ENCODE assay signal across 9 cellular contexts in genomic region chr20:14336667-14337066, GRCh38. TPM values are rescaled to one million over a fixed set of nuclear protein-coding genes. Genes with fewer than 3 reads are reported as not detected.
DNase-seq lines count a peak whose midpoint lies in the region; ATAC-seq and TF ChIP-seq lines count a peak whose summit lies in the region.
"Had no signal": no experiment of that assay in that cellular context is flagged by ENCODE, and none has a peak within 500 bp of the region (broad histone marks: within the 10 kb centered on the region; RNA-seq: fewer than 3 reads in every experiment).

No MANE protein-coding gene starts in this region.

- dilution Hi-C loops in IMR-90 (cut with HindIII; ENCODE audit: low sequenced_read_pairs, unreplicated experiment), result no loop called here

- peak overlapping the region; percentile 79 for H2AFZ ChIP-seq in IMR-90 (replicated peaks; ENCODE audit: low read length, poor library complexity)

- no peak overlapping the region for H2AK5ac ChIP-seq in IMR-90 (ENCODE audit: low read depth, low read length)

- H4K91ac ChIP-seq in IMR-90 (ENCODE audit: insufficient read depth, low read depth, low read length), result peak overlapping the region; percentile 10; the same call in 1 of the 2 replicates

- CTCF ChIA-PET in IMR-90 (lab: Yijun Ruan, JAX), result interaction anchor here (0.6 to 1.6 kb wide), 6 partner anchors 8 to 225 kb away, joined by 3 to 11 read pairs (median 3); no protein-coding TSS in a partner anchor
- CTCF ChIA-PET in activated naive CD4-positive, alpha-beta T cell treated with anti-CD3 and anti-CD28 coated beads for 36 hours (lab: Charles Lee), result interaction anchor here (0.5 kb wide), 1 partner anchor 845 kb away, joined by 3 read pairs; no protein-coding TSS in a partner anchor

- H3K18ac ChIP-seq in IMR-90 (ENCODE audit: low read depth, low read length), result no peak overlapping the region

- H4K8ac ChIP-seq in IMR-90 (ENCODE audit: low read depth in 2 of 2, low read length in 2 of 2), result no peak overlapping the region

- H3K23ac ChIP-seq in IMR-90 (ENCODE audit: low read depth, low read length), result peak overlapping the region; percentile 8; the same call in 1 of the 2 replicates

- no peaks in the 10 kb centered on the region for H3K9me1 ChIP-seq in IMR-90 (ENCODE audit: insufficient read depth, low read length)

- no peak overlapping the region for H4K5ac ChIP-seq in IMR-90 (ENCODE audit: low read depth, low read length)

- peak; percentile 8 for ATAC-seq in IMR-90 (ENCODE audit: low read depth)
- peak; percentile 41 for ATAC-seq in body of pancreas
- peak; percentile 45 for ATAC-seq in left lobe of liver
- no peak for ATAC-seq in HG02884 (IDR thresholded peaks at IDR 0.05; ENCODE audit: unreplicated experiment)

- H2BK120ac ChIP-seq in IMR-90 (ENCODE audit: low read depth, low read length), result no peak overlapping the region

- no peak overlapping the region for H3K27ac Mint-ChIP-seq in activated naive CD4-positive, alpha-beta T cell treated with anti-CD3 and anti-CD28 coated beads for 36 hours
- H3K27ac Mint-ChIP-seq: activated naive CD8-positive, alpha-beta T cell treated with anti-CD3 and anti-CD28 coated beads, Interleukin-2, amount 10 ng/mL, durations not matched to agents 7 days and 5 days had no signal

- peak overlapping the region; percentile 76 for H3K9ac ChIP-seq in IMR-90 (ENCODE audit: low read depth, low read length)

- H2BK5ac ChIP-seq in IMR-90 (ENCODE audit: low read depth, low read length, poor library complexity, severe bottlenecking), result no peak overlapping the region

- TF ChIP-seq POLR2A in IMR-90 (IDR thresholded peaks at IDR 0.05; ENCODE audit: low read depth, low read length) (no peak), body of pancreas (IDR thresholded peaks at IDR 0.05) (no peak), thyroid gland (IDR thresholded peaks at IDR 0.05) (no peak)

- peak; percentile 16 for DNase-seq in IMR-90
- peak in 3 of 4 donors; percentile 5 to 16 (median 7) for DNase-seq in body of pancreas
- no peak for DNase-seq in left lobe of liver (ENCODE audit: low spot score)
- DNase-seq in thyroid gland, result peak; percentile 5 to 16
- no peak for DNase-seq in activated naive CD4-positive, alpha-beta T cell treated with anti-CD3 and anti-CD28 coated beads for 36 hours
- no peak for DNase-seq in NCI-H1105 treated with DMSO at 0.1 percent for 48 hours (lab: John Stamatoyannopoulos, UW)
- DNase-seq: activated naive CD8-positive, alpha-beta T cell treated with anti-CD3 and anti-CD28 coated beads, Interleukin-2, amount 10 ng/mL, durations not matched to agents 7 days and 5 days had no signal

- no peaks in the 10 kb centered on the region for H4K20me1 ChIP-seq in IMR-90 (ENCODE audit: insufficient read depth, low read length)

- no peak for TF ChIP-seq RAD21 in IMR-90 (IDR thresholded peaks at IDR 0.05; ENCODE audit: low read length)

- in situ Hi-C loops in IMR-90 (cut with MboI; ENCODE audit: low sequenced_read_pairs), result no loop called here

- no peaks in the 10 kb centered on the region for H3K36me3 Mint-ChIP-seq in activated naive CD4-positive, alpha-beta T cell treated with anti-CD3 and anti-CD28 coated beads for 36 hours (ENCODE audit: low read depth)
- H3K36me3 Mint-ChIP-seq: activated naive CD8-positive, alpha-beta T cell treated with anti-CD3 and anti-CD28 coated beads, Interleukin-2, amount 10 ng/mL, durations not matched to agents 7 days and 5 days had no signal

- H3K4me1 Mint-ChIP-seq in activated naive CD4-positive, alpha-beta T cell treated with anti-CD3 and anti-CD28 coated beads for 36 hours (ENCODE audit: low read depth), result no peaks in the 10 kb centered on the region
- H3K4me1 Mint-ChIP-seq: activated naive CD8-positive, alpha-beta T cell treated with anti-CD3 and anti-CD28 coated beads, Interleukin-2, amount 10 ng/mL, durations not matched to agents 7 days and 5 days had no signal

- no peaks in the 10 kb centered on the region for H3K79me1 ChIP-seq in IMR-90 (ENCODE audit: low read depth in 1 of 2, low read length in 2 of 2)

- H2BK20ac ChIP-seq in IMR-90 (ENCODE audit: low read depth, low read length), result no peak overlapping the region

- H3K27me3 ChIP-seq in IMR-90 (ENCODE audit: control insufficient read depth, insufficient read depth, low read length), result no peaks in the 10 kb centered on the region
- no peaks in the 10 kb centered on the region for H3K27me3 ChIP-seq in body of pancreas
- H3K27me3 ChIP-seq in thyroid gland, result no peaks in the 10 kb centered on the region

- H2BK15ac ChIP-seq in IMR-90 (ENCODE audit: low read depth, low read length), result no peak overlapping the region

- H3K4me3 ChIP-seq in IMR-90 (ENCODE audit: insufficient read depth, low read depth, low read length) (peak overlapping the region; percentile 45), body of pancreas (no peak overlapping the region), thyroid gland (replicated peaks in 1 of 3) (peak overlapping the region; percentile 5 to 32 (median 7))

- no peaks in the 10 kb centered on the region for H3K27me3 Mint-ChIP-seq in activated naive CD4-positive, alpha-beta T cell treated with anti-CD3 and anti-CD28 coated beads for 36 hours (ENCODE audit: low read depth)
- H3K27me3 Mint-ChIP-seq: activated naive CD8-positive, alpha-beta T cell treated with anti-CD3 and anti-CD28 coated beads, Interleukin-2, amount 10 ng/mL, durations not matched to agents 7 days and 5 days had no signal

- peaks cover 1% of the 10 kb centered on the region for H3K9me3 Mint-ChIP-seq in activated naive CD4-positive, alpha-beta T cell treated with anti-CD3 and anti-CD28 coated beads for 36 hours

- no CpG with 5 or more reads among the region's 4 CpGs for WGBS in IMR-90 (ENCODE audit: extremely low coverage in 2 of 2, insufficient read length in 1 of 2), 2 experiments
- WGBS in body of pancreas, 2 donors, result 8 to 19% methylated on average over 4 of the region's 4 CpGs
- WGBS in thyroid gland, 2 donors, result 17 to 22% methylated on average over 4 of the region's 4 CpGs

- intact Hi-C loops in IMR-90 (cut with micrococcal nuclease), result loop anchor here (1.0 to 10.0 kb wide), 5 partner anchors 149 to 1318 kb away; no protein-coding TSS in a partner anchor
- intact Hi-C loops in body of pancreas (cut with DNase I), result no loop called here
- intact Hi-C loops in thyroid gland (cut with DNase I), result no loop called here
- intact Hi-C loops in activated naive CD4-positive, alpha-beta T cell treated with anti-CD3 and anti-CD28 coated beads for 36 hours (cut with micrococcal nuclease), result no loop called here

- H3K9me3 ChIP-seq in IMR-90 (ENCODE audit: control insufficient read depth, insufficient read depth, low read length) (no peaks in the 10 kb centered on the region), body of pancreas (no peaks in the 10 kb centered on the region), thyroid gland (no peaks in the 10 kb centered on the region)

- H3K36me3 ChIP-seq in IMR-90 (ENCODE audit: control insufficient read depth, insufficient read depth, low read length) (no peaks in the 10 kb centered on the region), body of pancreas (replicated peaks in 1 of 2; ENCODE audit: insufficient read depth in 1 of 2, low read depth in 2 of 2) (no peaks in the 10 kb centered on the region), thyroid gland (no peaks in the 10 kb centered on the region)

- TF ChIP-seq CTCF in IMR-90 (conservative IDR thresholded peaks at IDR 0.05; ENCODE audit: low read depth, low read length) (no peak), body of pancreas (IDR thresholded peaks at IDR 0.05) (no peak), thyroid gland (IDR thresholded peaks at IDR 0.05) (no peak)

- H3K14ac ChIP-seq in IMR-90 (replicated peaks; ENCODE audit: low read depth, low read length), result peak overlapping the region; percentile 37

- POLR2A ChIA-PET in IMR-90 (lab: Charles Lee; ENCODE audit: unreplicated experiment), result no interaction called here

- H3K27ac ChIP-seq in IMR-90 (ENCODE audit: insufficient read depth, low read length) (peak overlapping the region; percentile 3; the same call in 1 of the 2 replicates), body of pancreas (peak overlapping the region in 3 of 4 donors; percentile 63 to 83 (median 80)), thyroid gland (no peak overlapping the region)
- H3K27ac ChIP-seq: HL-60 had no signal

- no TSS peak for BruUV-seq in IMR-90 (replicated peaks; lab: Mats Ljungman, UMichigan)

- no peak overlapping the region for H2AK9ac ChIP-seq in IMR-90 (replicated peaks; ENCODE audit: low read depth, low read length, poor library complexity)

- no peaks in the 10 kb centered on the region; the same call in 1 of the 2 replicates for H3K4me1 ChIP-seq in IMR-90 (ENCODE audit: control insufficient read depth, insufficient read depth, low read length)
- H3K4me1 ChIP-seq in body of pancreas, result peaks cover 4% of the 10 kb centered on the region
- H3K4me1 ChIP-seq in thyroid gland, result no peaks in the 10 kb centered on the region

- H3K4ac ChIP-seq in IMR-90 (ENCODE audit: low read depth, low read length), result peak overlapping the region; percentile 6; the same call in 1 of the 2 replicates

- H3K4me3 Mint-ChIP-seq in activated naive CD4-positive, alpha-beta T cell treated with anti-CD3 and anti-CD28 coated beads for 36 hours, result no peak overlapping the region
- H3K4me3 Mint-ChIP-seq: activated naive CD8-positive, alpha-beta T cell treated with anti-CD3 and anti-CD28 coated beads, Interleukin-2, amount 10 ng/mL, durations not matched to agents 7 days and 5 days had no signal

- peak overlapping the region; percentile 89 for H3K4me2 ChIP-seq in IMR-90 (ENCODE audit: low read depth, low read length)

- peak overlapping the region; percentile 24; the same call in 1 of the 2 replicates for H3K56ac ChIP-seq in IMR-90 (ENCODE audit: extremely low read depth, insufficient read depth, low read length)

TF ChIP-seq in IMR-90, 13 proteins besides CTCF, POLR2A, EP300 and RAD21 (continues in another document):
- TF ChIP-seq NFE2L2 (IDR thresholded peaks at IDR 0.05; ENCODE audit: low read depth, low read length), result no peak
- no peak for TF ChIP-seq CHD1 (IDR thresholded peaks at IDR 0.05; ENCODE audit: low read depth, low read length)
- TF ChIP-seq BHLHE40 (IDR thresholded peaks at IDR 0.05; ENCODE audit: low read depth, low read length), result no peak
- no peak for TF ChIP-seq USF2 (IDR thresholded peaks at IDR 0.05; ENCODE audit: low read depth, low read length)

RNA-seq across cellular contexts. Expression of gene FLRT3, which starts 0.7 kb away (rescaled TPM):
- total RNA-seq in IMR-90 (2012; rRNA removed), result 5.8 and 6.6 TPM in 2 replicates
- polyA plus RNA-seq in IMR-90 (2012; rRNA removed), result 1.8 and 2.1 TPM in 2 replicates
- polyA plus RNA-seq in IMR-90 (2012; cell fraction: cytosol; rRNA removed), result 0.38 and 0.79 TPM in 2 replicates
- 0.38 and 3.8 TPM in 2 replicates for polyA plus RNA-seq in IMR-90 (2012; cell fraction: nucleus; rRNA removed; ENCODE audit: low replicate concordance)
- 10 to 100 TPM in 1 of 2 donors, 1 to 10 TPM in 1; 3.1 to 21.1 TPM for total RNA-seq in body of pancreas
- 7.9 TPM for total RNA-seq in left lobe of liver
- 10 to 100 TPM; 12.0 to 31.4 (median 16.2) TPM for total RNA-seq in thyroid gland
- not detected for total RNA-seq in activated naive CD4-positive, alpha-beta T cell treated with anti-CD3 and anti-CD28 coated beads for 36 hours
- total RNA-seq: activated naive CD8-positive, alpha-beta T cell treated with anti-CD3 and anti-CD28 coated beads, Interleukin-2, amount 10 ng/mL, durations not matched to agents 7 days and 5 days had no signal

Comparison
In these comparisons a context has a peak if more than half of its experiments do, and no peak if none do; other contexts are left out.
1. DNase-seq: peak in IMR-90 (single experiment), body of pancreas (3 of 4) and thyroid gland (2 of 2); none in left lobe of liver (single experiment), activated naive CD4-positive, alpha-beta T cell treated with anti-CD3 and anti-CD28 coated beads for 36 hours (single experiment) and NCI-H1105 treated with DMSO at 0.1 percent for 48 hours (single experiment).
2. H3K27ac ChIP-seq: peak in IMR-90 (single experiment) and body of pancreas (3 of 4); none in thyroid gland (0 of 3).
3. H3K4me3 ChIP-seq: peak in IMR-90 (single experiment) and thyroid gland (3 of 3); none in body of pancreas (0 of 2).